ENCODE assay signal across 8 cellular contexts in genomic region chr15:64381000-64381751, GRCh38.
DNase-seq lines count a peak whose midpoint lies in the region; ATAC-seq lines count a peak whose summit lies in the region.

A gene with protein sequence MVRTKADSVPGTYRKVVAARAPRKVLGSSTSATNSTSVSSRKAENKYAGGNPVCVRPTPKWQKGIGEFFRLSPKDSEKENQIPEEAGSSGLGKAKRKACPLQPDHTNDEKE (minus strand): TSS chr15:64381441. CDS start chr15:64381371, 70 bp downstream.

- no peaks in the 10 kb centered on the region for H3K27me3 Mint-ChIP-seq in central memory CD8-positive, alpha-beta T cell

- DNase-seq in AML-193 (lab: John Stamatoyannopoulos, UW) (peak; percentile 94 to 97), NCI-H446 (lab: John Stamatoyannopoulos, UW) (peak; percentile 89 to 96), iris pigment epithelial cell (ENCODE audit: low read depth) (peak; percentile 97)
- peak; percentile 82 to 87 (median 84) for DNase-seq in activated CD4-positive, CD25-positive, alpha-beta regulatory T cell (lab: John Stamatoyannopoulos, UW)
- peak; percentile 76 to 82 for DNase-seq in central memory CD8-positive, alpha-beta T cell (ENCODE audit: low spot score in 2 of 2)
- DNase-seq in stimulated activated CD4-positive, alpha-beta T cell treated with anti-CD3 and anti-CD28 coated beads, Interleukin-12 subunit alpha, Interleukin-12 subunit beta, amount 100 ng/mL, for 24 hours (ENCODE audit: low read depth in 2 of 2) = peak; percentile 85 to 95

- H3K4me3 Mint-ChIP-seq in central memory CD8-positive, alpha-beta T cell = peak within 1 kb of the TSS; percentile 83

- H3K27ac Mint-ChIP-seq in central memory CD8-positive, alpha-beta T cell (ENCODE audit: low read depth) = peak within 1 kb of the TSS; percentile 35

- H3K4me1 Mint-ChIP-seq in central memory CD8-positive, alpha-beta T cell = peaks cover 20% of the 10 kb centered on the region

- ATAC-seq in GM19043 (IDR thresholded peaks at IDR 0.05; ENCODE audit: low read depth, unreplicated experiment) = peak; percentile 98
- ATAC-seq in HG03354 (IDR thresholded peaks at IDR 0.05; ENCODE audit: poor library complexity, severe bottlenecking, unreplicated experiment) = peak; percentile 98
- ATAC-seq in central memory CD8-positive, alpha-beta T cell (replicated peaks; ENCODE audit: extremely low read depth, poor library complexity, severe bottlenecking) = peak; percentile 100

- H3K36me3 Mint-ChIP-seq in central memory CD8-positive, alpha-beta T cell (ENCODE audit: insufficient read depth) = peaks cover 6% of the 10 kb centered on the region

- H3K9me3 Mint-ChIP-seq in central memory CD8-positive, alpha-beta T cell = no peaks in the 10 kb centered on the region

Comparison
In these comparisons a context has a peak if more than half of its experiments do, and no peak if none do; other contexts are left out.
1. Peak in every context shown above with its lines: DNase-seq and ATAC-seq.